Comparison of ENCODE assay signal across 18 cellular contexts in the genomic region with DNA sequence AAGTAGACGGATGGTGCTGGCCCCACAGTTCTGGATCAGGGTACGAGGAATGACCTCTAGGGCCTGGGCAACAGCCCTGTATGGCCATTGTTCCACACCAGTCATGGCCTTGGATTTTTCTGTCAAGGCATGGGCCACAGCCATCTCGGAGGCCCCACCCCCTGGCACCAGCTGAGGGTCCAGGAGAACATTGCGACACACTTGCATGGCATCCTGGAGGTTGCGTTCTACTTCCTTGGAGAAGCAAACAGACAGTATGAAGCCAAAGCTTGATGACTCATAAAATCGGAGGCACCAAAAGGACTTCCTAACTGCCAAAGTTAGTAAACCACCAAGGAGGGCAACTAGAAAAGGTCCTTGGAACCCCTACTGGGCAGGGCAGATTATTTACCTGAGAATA. TPM values are rescaled to one million over a fixed set of nuclear protein-coding genes. Genes with fewer than 3 reads are reported as not detected.
DNase-seq lines count a peak whose midpoint lies in the region; ATAC-seq, FAIRE-seq and TF ChIP-seq lines count a peak whose summit lies in the region.
"Had no signal": no experiment of that assay in that cellular context is flagged by ENCODE, and none has a peak within 500 bp of the region (broad histone marks: within the 10 kb centered on the region; RNA-seq: fewer than 3 reads in every experiment).

No MANE protein-coding gene starts in this region.

- no peaks in the 10 kb centered on the region for H3K27me3 Mint-ChIP-seq in chondrocyte (ENCODE audit: low read depth)
- H3K27me3 Mint-ChIP-seq: activated naive CD4-positive, alpha-beta T cell treated with anti-CD3 and anti-CD28 coated beads, Interleukin-2, amount 10 ng/mL, durations not matched to agents 7 days and 5 days; stimulated activated memory B cell treated with anti-CD40 and anti-IgM and Interleukin-4, amounts not matched to agents 10 μg/mL and 1 μg/mL and 100 μg/mL, for 72 hours had no signal

- no peaks in the 10 kb centered on the region for H3K4me1 ChIP-seq in K562 (replicated peaks in 1 of 2; ENCODE audit: control insufficient read depth in 2 of 2, insufficient read depth in 2 of 2, low read length in 2 of 2)
- H3K4me1 ChIP-seq: SJCRH30 had no signal

- H3K27me3 ChIP-seq in K562 (ENCODE audit: control insufficient read depth in 2 of 2, insufficient read depth in 2 of 2, low read length in 2 of 2) = no peaks in the 10 kb centered on the region
- H3K27me3 ChIP-seq: SJCRH30 had no signal

- TF ChIP-seq EP300 in K562 (IDR thresholded peaks at IDR 0.05; ENCODE audit: low read length) = no peak

- BruUV-seq in K562 (replicated peaks; lab: Mats Ljungman, UMichigan) = no TSS peak

- H3K9me3 Mint-ChIP-seq in chondrocyte (ENCODE audit: low read depth) = no peaks in the 10 kb centered on the region
- H3K9me3 Mint-ChIP-seq: activated naive CD4-positive, alpha-beta T cell treated with anti-CD3 and anti-CD28 coated beads, Interleukin-2, amount 10 ng/mL, durations not matched to agents 7 days and 5 days; stimulated activated memory B cell treated with anti-CD40 and anti-IgM and Interleukin-4, amounts not matched to agents 10 μg/mL and 1 μg/mL and 100 μg/mL, for 72 hours had no signal

- FAIRE-seq in K562 (lab: Jason Lieb, UNC) = no peak
- FAIRE-seq: G401.6 had no signal

- H3K27ac ChIP-seq in K562 (ENCODE audit: extremely low read depth, low read depth, low read length) = no peak overlapping the region
- H3K27ac ChIP-seq: epithelial cell of prostate, SJCRH30 had no signal

- intact Hi-C loops in K562 (cut with micrococcal nuclease) = no loop called here

- no peak overlapping the region for H3K9ac ChIP-seq in K562 (ENCODE audit: insufficient read depth in 1 of 2, low read depth in 2 of 2, low read length in 2 of 2)

- H3K4me3 ChIP-seq in AG10803 (ENCODE audit: low read length) = no peak overlapping the region
- H3K4me3 ChIP-seq in K562 = no peak overlapping the region
- H3K4me3 ChIP-seq: SJCRH30 had no signal

- no peaks in the 10 kb centered on the region for H3K9me3 ChIP-seq in K562 (replicated peaks; ENCODE audit: control insufficient read depth, insufficient read depth, low read depth, low read length)
- H3K9me3 ChIP-seq: SJCRH30 had no signal

- no peak overlapping the region for H3K27ac Mint-ChIP-seq in chondrocyte (ENCODE audit: unreplicated experiment)
- H3K27ac Mint-ChIP-seq: activated naive CD4-positive, alpha-beta T cell treated with anti-CD3 and anti-CD28 coated beads, Interleukin-2, amount 10 ng/mL, durations not matched to agents 7 days and 5 days; stimulated activated memory B cell treated with anti-CD40 and anti-IgM and Interleukin-4, amounts not matched to agents 10 μg/mL and 1 μg/mL and 100 μg/mL, for 72 hours had no signal

- no peak for TF ChIP-seq RAD21 in K562 (CRISPR knock-in tag; conservative IDR thresholded peaks at IDR 0.05 in 1 of 2, IDR thresholded peaks at IDR 0.05 in 1 of 2)

- CTCF ChIA-PET in K562 (lab: Yijun Ruan, JAX; ENCODE audit: low intra/inter-chr PET ratio) = no interaction called here

- TF ChIP-seq CTCF in AG10803 (conservative IDR thresholded peaks at IDR 0.05; ENCODE audit: low read length) (no peak), K562 (IDR thresholded peaks at IDR 0.05 in 2 of 3, conservative IDR thresholded peaks at IDR 0.05 in 1 of 3; ENCODE audit: insufficient read depth in 2 of 3, low read depth in 1 of 3, low read length in 3 of 3) (no peak), chondrocyte (IDR thresholded peaks at IDR 0.05) (no peak)

- no peak for ATAC-seq in K562
- ATAC-seq in HG03354 (IDR thresholded peaks at IDR 0.05; ENCODE audit: poor library complexity, severe bottlenecking, unreplicated experiment) = no peak
- no peak for ATAC-seq in HG03280 (IDR thresholded peaks at IDR 0.05; ENCODE audit: unreplicated experiment)
- ATAC-seq: stimulated activated memory B cell treated with anti-CD40 and anti-IgM and Interleukin-4, amounts not matched to agents 10 μg/mL and 1 μg/mL and 100 μg/mL, for 72 hours had no signal

- peaks cover 88% of the 10 kb centered on the region for H3K36me3 ChIP-seq in K562 (ENCODE audit: control insufficient read depth, insufficient read depth, low read length)

- POLR2A ChIA-PET in K562 (lab: Yijun Ruan, JAX) = interaction anchor here (0.6 kb wide), 1 partner anchor 165 kb away, joined by 3 read pairs; no protein-coding TSS in a partner anchor

- H3K79me2 ChIP-seq in K562 (ENCODE audit: control insufficient read depth, insufficient read depth, low read length) = no peaks in the 10 kb centered on the region

- no peaks in the 10 kb centered on the region for H3K9me1 ChIP-seq in K562 (ENCODE audit: control insufficient read depth, insufficient read depth, low read length)

- 100% methylated on average over 5 of the region's 6 CpGs for WGBS in K562 (ENCODE audit: insufficient coverage, low coverage, missing lambda C conversion rate)

- no peak overlapping the region for H3K4me2 ChIP-seq in K562 (ENCODE audit: insufficient read depth, low read length)

- no peak overlapping the region for H2AFZ ChIP-seq in K562 (ENCODE audit: low read depth, low read length)

- in situ Hi-C loops in K562 (cut with MboI) = no loop called here

- no peak overlapping the region for H3K4me3 Mint-ChIP-seq in chondrocyte (ENCODE audit: unreplicated experiment)
- H3K4me3 Mint-ChIP-seq: activated naive CD4-positive, alpha-beta T cell treated with anti-CD3 and anti-CD28 coated beads, Interleukin-2, amount 10 ng/mL, durations not matched to agents 7 days and 5 days; stimulated activated memory B cell treated with anti-CD40 and anti-IgM and Interleukin-4, amounts not matched to agents 10 μg/mL and 1 μg/mL and 100 μg/mL, for 72 hours had no signal

- 0 out of 2 replicates have a peak, but pooled peaks cover 5% of the 10 kb centered on the region for H4K20me1 ChIP-seq in K562 (replicated peaks; ENCODE audit: control insufficient read depth, insufficient read depth, low read length)

- peak; percentile 68 for DNase-seq in AG10803 (ENCODE audit: low read depth)
- DNase-seq in LHCN-M2 (ENCODE audit: low read depth) = peak; percentile 74
- DNase-seq in K562 (ENCODE audit: extremely low read depth in 1 of 4, low spot score in 3 of 4) = no peak
- peak; percentile 77 for DNase-seq in mesenteric fat pad (ENCODE audit: low spot score)
- no peak for DNase-seq in activated gamma-delta T cell treated with Interleukin-2 at 50 U/mL for 16 hours
- no peak for DNase-seq in chondrocyte (ENCODE audit: low spot score)
- DNase-seq: activated naive CD4-positive, alpha-beta T cell treated with anti-CD3 and anti-CD28 coated beads, Interleukin-2, amount 10 ng/mL, durations not matched to agents 7 days and 5 days; midbrain; NCI-H1436; NCI-H69; SJCRH30; stimulated activated CD4-positive, alpha-beta T cell treated with anti-CD3 and anti-CD28 coated beads, Interleukin-2, amount 100 ng/mL, for 48 hours had no signal

- no peak for TF ChIP-seq POLR2A in K562 (conservative IDR thresholded peaks at IDR 0.05)

- H3K4me1 Mint-ChIP-seq in chondrocyte (ENCODE audit: low read depth) = no peaks in the 10 kb centered on the region
- H3K4me1 Mint-ChIP-seq: activated naive CD4-positive, alpha-beta T cell treated with anti-CD3 and anti-CD28 coated beads, Interleukin-2, amount 10 ng/mL, durations not matched to agents 7 days and 5 days; stimulated activated memory B cell treated with anti-CD40 and anti-IgM and Interleukin-4, amounts not matched to agents 10 μg/mL and 1 μg/mL and 100 μg/mL, for 72 hours had no signal

- peaks cover 40% of the 10 kb centered on the region for H3K36me3 Mint-ChIP-seq in chondrocyte (ENCODE audit: low read depth)

RNA-seq across cellular contexts. Expression of gene VHLL, which starts 11.9 kb away (rescaled TPM):
- not detected in 2 replicates for total RNA-seq in LHCN-M2 (2014; rRNA removed)
- polyA plus RNA-seq in LHCN-M2 (2012) = not detected
- total RNA-seq in K562 (2011; cell fraction: chromatin; rRNA removed; ENCODE audit: low replicate concordance) = 1.3 TPM in 1 of 2 replicates, not detected in the other
- total RNA-seq in K562 (2011; cell fraction: nucleolus; rRNA removed) = not detected in 2 replicates
- total RNA-seq in K562 (2011; cell fraction: nucleoplasm; rRNA removed) = 0.66 TPM in 1 of 2 replicates, not detected in the other
- total RNA-seq in K562 (2014; rRNA removed) = not detected in 2 replicates
- not detected in 2 replicates for total RNA-seq in K562 (2014; rRNA removed; fragmentation: Illumina TruSeq; extraction: Trizol)
- total RNA-seq in K562 (2015; rRNA removed; fragmentation: Illumina TruSeq; extraction: Trizol) = not detected in 2 replicates
- total RNA-seq in K562 (2021) = not detected in 2 replicates
- polyA plus RNA-seq in K562 (2011; rRNA removed) = not detected in 2 replicates
- not detected in 2 replicates for polyA plus RNA-seq in K562 (2011; cell fraction: cytosol; rRNA removed)
- polyA plus RNA-seq in K562 (2011; cell fraction: nucleus; rRNA removed) = not detected in 2 replicates
- polyA plus RNA-seq in K562 (2012) = not detected in 2 replicates
- not detected in 2 replicates for polyA plus RNA-seq in K562 (2014; fragmentation: Illumina TruSeq; extraction: Trizol)
- polyA plus RNA-seq in K562 (2014; fragmentation: Nextera tagmentation; extraction: Ambion mirVana) = not detected
- polyA plus RNA-seq in K562 (2014; rRNA removed) = not detected in 2 replicates
- polyA minus RNA-seq in K562 (2011; rRNA and poly(A)+ RNA removed) = not detected in 2 replicates
- polyA minus RNA-seq in K562 (2011; cell fraction: cytosol; rRNA and poly(A)+ RNA removed) = not detected in 2 replicates
- polyA minus RNA-seq in K562 (2011; cell fraction: nucleus; rRNA and poly(A)+ RNA removed) = not detected in 2 replicates
- total RNA-seq in mesenteric fat pad = not detected
- total RNA-seq in chondrocyte = not detected in 3 replicates
- total RNA-seq: SJCRH30 had no signal
- polyA plus RNA-seq: BJ had no signal

RNA-seq across cellular contexts. Expression of gene GLMP, which starts 15.5 kb away (rescaled TPM):
- total RNA-seq in LHCN-M2 (2014; rRNA removed) (42.2 and 45.6 TPM in 2 replicates), K562 (2014; rRNA removed) (25.7 and 27.0 TPM in 2 replicates), K562 (2014; rRNA removed; fragmentation: Illumina TruSeq; extraction: Trizol) (10.1 and 12.8 TPM in 2 replicates), K562 (2015; rRNA removed; fragmentation: Illumina TruSeq; extraction: Trizol) (18.5 and 19.7 TPM in 2 replicates), K562 (2021) (22.7 and 23.7 TPM in 2 replicates), mesenteric fat pad (78.3 TPM), chondrocyte (68.1 to 76.9 TPM (median 71.4 TPM) in 3 replicates)
- 51.7 TPM for polyA plus RNA-seq in LHCN-M2 (2012)
- total RNA-seq in K562 (2011; cell fraction: chromatin; rRNA removed; ENCODE audit: low replicate concordance) = 13.4 and 24.2 TPM in 2 replicates
- 21.3 and 23.8 TPM in 2 replicates for total RNA-seq in K562 (2011; cell fraction: nucleolus; rRNA removed)
- 24.8 and 28.6 TPM in 2 replicates for total RNA-seq in K562 (2011; cell fraction: nucleoplasm; rRNA removed)
- polyA plus RNA-seq in K562 (2011; rRNA removed) (8.3 and 15.5 TPM in 2 replicates), K562 (2014; fragmentation: Illumina TruSeq; extraction: Trizol) (28.2 and 29.1 TPM in 2 replicates), K562 (2014; fragmentation: Nextera tagmentation; extraction: Ambion mirVana) (10 to 100 TPM; 11.0 to 22.4 TPM), K562 (2014; rRNA removed) (21.7 and 24.5 TPM in 2 replicates)
- 23.7 and 34.0 TPM in 2 replicates for polyA plus RNA-seq in K562 (2011; cell fraction: cytosol; rRNA removed)
- 18.0 and 19.6 TPM in 2 replicates for polyA plus RNA-seq in K562 (2011; cell fraction: nucleus; rRNA removed)
- polyA plus RNA-seq in K562 (2012) = 22.2 and 32.3 TPM in 2 replicates
- 4.6 and 5.6 TPM in 2 replicates for polyA minus RNA-seq in K562 (2011; rRNA and poly(A)+ RNA removed)
- 8.4 and 11.0 TPM in 2 replicates for polyA minus RNA-seq in K562 (2011; cell fraction: cytosol; rRNA and poly(A)+ RNA removed)
- 5.5 and 8.9 TPM in 2 replicates for polyA minus RNA-seq in K562 (2011; cell fraction: nucleus; rRNA and poly(A)+ RNA removed)

RNA-seq across cellular contexts. Expression of gene TMEM79, which starts 26.8 kb away (rescaled TPM):
- total RNA-seq in LHCN-M2 (2014; rRNA removed) (2.9 and 3.2 TPM in 2 replicates), K562 (2014; rRNA removed) (3.8 and 6.9 TPM in 2 replicates), K562 (2014; rRNA removed; fragmentation: Illumina TruSeq; extraction: Trizol) (2.1 and 2.6 TPM in 2 replicates), K562 (2015; rRNA removed; fragmentation: Illumina TruSeq; extraction: Trizol) (5.1 and 5.4 TPM in 2 replicates), K562 (2021) (6.8 and 7.2 TPM in 2 replicates), mesenteric fat pad (1.8 TPM), chondrocyte (1.7 to 3.1 TPM (median 2.5 TPM) in 3 replicates)
- polyA plus RNA-seq in LHCN-M2 (2012) = 2.8 TPM
- 7.9 and 23.3 TPM in 2 replicates for total RNA-seq in K562 (2011; cell fraction: chromatin; rRNA removed; ENCODE audit: low replicate concordance)
- 23.9 and 26.5 TPM in 2 replicates for total RNA-seq in K562 (2011; cell fraction: nucleolus; rRNA removed)
- 14.7 and 15.8 TPM in 2 replicates for total RNA-seq in K562 (2011; cell fraction: nucleoplasm; rRNA removed)
- polyA plus RNA-seq in K562 (2011; rRNA removed) (4.0 and 4.8 TPM in 2 replicates), K562 (2014; fragmentation: Illumina TruSeq; extraction: Trizol) (5.6 and 5.7 TPM in 2 replicates), K562 (2014; fragmentation: Nextera tagmentation; extraction: Ambion mirVana) (1 to 10 TPM in 1 of 2 experiments, under 1 TPM in 1; 0.69 to 1.2 TPM), K562 (2014; rRNA removed) (6.1 and 8.3 TPM in 2 replicates)
- 5.0 and 12.1 TPM in 2 replicates for polyA plus RNA-seq in K562 (2011; cell fraction: cytosol; rRNA removed)
- polyA plus RNA-seq in K562 (2011; cell fraction: nucleus; rRNA removed) = 10.3 and 25.9 TPM in 2 replicates
- 5.7 and 9.5 TPM in 2 replicates for polyA plus RNA-seq in K562 (2012)
- 2.3 TPM in 2 replicates for polyA minus RNA-seq in K562 (2011; rRNA and poly(A)+ RNA removed)
- polyA minus RNA-seq in K562 (2011; cell fraction: cytosol; rRNA and poly(A)+ RNA removed) = 1.6 and 2.3 TPM in 2 replicates
- 7.0 and 10.9 TPM in 2 replicates for polyA minus RNA-seq in K562 (2011; cell fraction: nucleus; rRNA and poly(A)+ RNA removed)

RNA-seq across cellular contexts. Expression of gene CCT3, which starts 27.1 kb away (rescaled TPM):
- total RNA-seq in LHCN-M2 (2014; rRNA removed) (341 and 346 TPM in 2 replicates), K562 (2014; rRNA removed) (567 and 570 TPM in 2 replicates), K562 (2014; rRNA removed; fragmentation: Illumina TruSeq; extraction: Trizol) (610 and 635 TPM in 2 replicates), K562 (2015; rRNA removed; fragmentation: Illumina TruSeq; extraction: Trizol) (573 and 580 TPM in 2 replicates), K562 (2021) (521 and 542 TPM in 2 replicates), mesenteric fat pad (163 TPM), chondrocyte (159 to 204 TPM (median 161 TPM) in 3 replicates)
- polyA plus RNA-seq in LHCN-M2 (2012) = 192 TPM
- 286 and 378 TPM in 2 replicates for total RNA-seq in K562 (2011; cell fraction: chromatin; rRNA removed; ENCODE audit: low replicate concordance)
- total RNA-seq in K562 (2011; cell fraction: nucleolus; rRNA removed) = 207 and 211 TPM in 2 replicates
- total RNA-seq in K562 (2011; cell fraction: nucleoplasm; rRNA removed) = 281 and 365 TPM in 2 replicates
- polyA plus RNA-seq in K562 (2011; rRNA removed) (682 and 836 TPM in 2 replicates), K562 (2014; fragmentation: Illumina TruSeq; extraction: Trizol) (536 and 610 TPM in 2 replicates), K562 (2014; fragmentation: Nextera tagmentation; extraction: Ambion mirVana) (1,000 to 10,000 TPM in 1 of 2 experiments, 100 to 1,000 TPM in 1; 871 to 1,167 TPM), K562 (2014; rRNA removed) (475 and 532 TPM in 2 replicates)
- 554 and 570 TPM in 2 replicates for polyA plus RNA-seq in K562 (2011; cell fraction: cytosol; rRNA removed)
- polyA plus RNA-seq in K562 (2011; cell fraction: nucleus; rRNA removed) = 205 and 257 TPM in 2 replicates
- 345 and 420 TPM in 2 replicates for polyA plus RNA-seq in K562 (2012)
- 839 and 1,099 TPM in 2 replicates for polyA minus RNA-seq in K562 (2011; rRNA and poly(A)+ RNA removed)
- polyA minus RNA-seq in K562 (2011; cell fraction: cytosol; rRNA and poly(A)+ RNA removed) = 448 and 506 TPM in 2 replicates
- 78.0 and 147 TPM in 2 replicates for polyA minus RNA-seq in K562 (2011; cell fraction: nucleus; rRNA and poly(A)+ RNA removed)

RNA-seq across cellular contexts. Expression of gene TSACC, which starts 27.4 kb away (rescaled TPM):
- total RNA-seq in LHCN-M2 (2014; rRNA removed) (not detected in 2 replicates), K562 (2014; rRNA removed) (0.45 and 1.6 TPM in 2 replicates), K562 (2014; rRNA removed; fragmentation: Illumina TruSeq; extraction: Trizol) (1.8 and 2.1 TPM in 2 replicates), K562 (2015; rRNA removed; fragmentation: Illumina TruSeq; extraction: Trizol) (2.5 and 2.6 TPM in 2 replicates), K562 (2021) (1.0 and 1.1 TPM in 2 replicates), mesenteric fat pad (0.64 TPM), chondrocyte (not detected in 3 replicates)
- 0.58 TPM for polyA plus RNA-seq in LHCN-M2 (2012)
- 0.67 TPM in 1 of 2 replicates, not detected in the other for total RNA-seq in K562 (2011; cell fraction: chromatin; rRNA removed; ENCODE audit: low replicate concordance)
- total RNA-seq in K562 (2011; cell fraction: nucleolus; rRNA removed) = 1.1 TPM in 1 of 2 replicates, not detected in the other
- total RNA-seq in K562 (2011; cell fraction: nucleoplasm; rRNA removed) = 0.59 TPM in 1 of 2 replicates, not detected in the other
- polyA plus RNA-seq in K562 (2011; rRNA removed) (2.1 and 2.2 TPM in 2 replicates), K562 (2014; fragmentation: Illumina TruSeq; extraction: Trizol) (4.5 TPM in 2 replicates), K562 (2014; fragmentation: Nextera tagmentation; extraction: Ambion mirVana) (1 to 10 TPM; 7.3 to 7.4 TPM), K562 (2014; rRNA removed) (5.0 and 7.5 TPM in 2 replicates)
- polyA plus RNA-seq in K562 (2011; cell fraction: cytosol; rRNA removed) = 1.9 and 3.2 TPM in 2 replicates
- polyA plus RNA-seq in K562 (2011; cell fraction: nucleus; rRNA removed) = 1.1 and 1.3 TPM in 2 replicates
- polyA plus RNA-seq in K562 (2012) = 0.96 and 3.3 TPM in 2 replicates
- 0.88 and 1.9 TPM in 2 replicates for polyA minus RNA-seq in K562 (2011; rRNA and poly(A)+ RNA removed)
- polyA minus RNA-seq in K562 (2011; cell fraction: cytosol; rRNA and poly(A)+ RNA removed) = not detected in 2 replicates
- polyA minus RNA-seq in K562 (2011; cell fraction: nucleus; rRNA and poly(A)+ RNA removed) = 1.1 TPM in 1 of 2 replicates, not detected in the other

Comparison
In these comparisons a context has a peak if more than half of its experiments do, and no peak if none do; other contexts are left out.
1. DNase-seq: peak in AG10803 (single experiment), LHCN-M2 (single experiment) and mesenteric fat pad (single experiment); none in K562 (0 of 4), activated gamma-delta T cell treated with Interleukin-2 at 50 U/mL for 16 hours (single experiment) and chondrocyte (single experiment).